1 cellular context compared by ENCODE assay signal in the genomic region with DNA sequence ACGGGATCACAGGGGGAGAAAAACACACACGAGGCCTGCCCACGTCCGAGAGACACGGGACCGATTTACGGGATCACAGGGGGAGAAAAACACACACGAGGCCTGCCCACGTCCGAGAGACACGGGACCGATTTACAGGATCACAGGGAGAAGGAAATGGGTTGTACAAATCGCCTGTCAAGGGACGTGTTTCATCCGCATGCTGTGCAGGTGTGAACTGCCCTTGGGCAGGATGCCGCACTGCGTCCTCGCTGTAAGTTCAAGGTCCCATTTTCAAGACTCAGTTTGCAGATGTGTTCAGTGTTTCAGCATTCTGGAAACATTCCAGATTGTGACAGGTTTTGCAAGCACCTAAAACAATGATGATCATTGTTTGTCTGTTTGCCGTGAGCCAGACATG.
A peak's percentile ranks its signal among the peaks of the same experiment; 100 is the strongest.
TF ChIP-seq lines count a peak whose summit lies in the region.

No MANE protein-coding gene starts in this region.

TF ChIP-seq in HepG2, 621 proteins besides CTCF, POLR2A, EP300 and RAD21 (continued from another document and continues in another):
- TF ChIP-seq, protein P1, sequence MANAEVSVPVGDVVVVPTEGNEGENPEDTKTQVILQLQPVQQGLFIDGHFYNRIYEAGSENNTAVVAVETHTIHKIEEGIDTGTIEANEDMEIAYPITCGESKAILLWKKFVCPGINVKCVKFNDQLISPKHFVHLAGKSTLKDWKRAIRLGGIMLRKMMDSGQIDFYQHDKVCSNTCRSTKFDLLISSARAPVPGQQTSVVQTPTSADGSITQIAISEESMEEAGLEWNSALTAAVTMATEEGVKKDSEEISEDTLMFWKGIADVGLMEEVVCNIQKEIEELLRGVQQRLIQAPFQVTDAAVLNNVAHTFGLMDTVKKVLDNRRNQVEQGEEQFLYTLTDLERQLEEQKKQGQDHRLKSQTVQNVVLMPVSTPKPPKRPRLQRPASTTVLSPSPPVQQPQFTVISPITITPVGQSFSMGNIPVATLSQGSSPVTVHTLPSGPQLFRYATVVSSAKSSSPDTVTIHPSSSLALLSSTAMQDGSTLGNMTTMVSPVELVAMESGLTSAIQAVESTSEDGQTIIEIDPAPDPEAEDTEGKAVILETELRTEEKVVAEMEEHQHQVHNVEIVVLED (CRISPR knock-in tag; IDR thresholded peaks at IDR 0.05; ENCODE audit: borderline replicate concordance) = no peak
- no peak for TF ChIP-seq ZFY (CRISPR knock-in tag; IDR thresholded peaks at IDR 0.05)
- TF ChIP-seq SNRNP70 (IDR thresholded peaks at IDR 0.05; ENCODE audit: low read depth, low read length) = no peak
- TF ChIP-seq, protein P2, sequence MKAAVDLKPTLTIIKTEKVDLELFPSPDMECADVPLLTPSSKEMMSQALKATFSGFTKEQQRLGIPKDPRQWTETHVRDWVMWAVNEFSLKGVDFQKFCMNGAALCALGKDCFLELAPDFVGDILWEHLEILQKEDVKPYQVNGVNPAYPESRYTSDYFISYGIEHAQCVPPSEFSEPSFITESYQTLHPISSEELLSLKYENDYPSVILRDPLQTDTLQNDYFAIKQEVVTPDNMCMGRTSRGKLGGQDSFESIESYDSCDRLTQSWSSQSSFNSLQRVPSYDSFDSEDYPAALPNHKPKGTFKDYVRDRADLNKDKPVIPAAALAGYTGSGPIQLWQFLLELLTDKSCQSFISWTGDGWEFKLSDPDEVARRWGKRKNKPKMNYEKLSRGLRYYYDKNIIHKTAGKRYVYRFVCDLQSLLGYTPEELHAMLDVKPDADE (CRISPR knock-in tag; IDR thresholded peaks at IDR 0.05) = no peak
- TF ChIP-seq ZMAT3 (CRISPR knock-in tag; conservative IDR thresholded peaks at IDR 0.05) = no peak
- 0 out of 2 replicates have a peak, but pooled peaks have one; percentile 28 for TF ChIP-seq MIXL1 (CRISPR knock-in tag; IDR thresholded peaks at IDR 0.05)
- TF ChIP-seq ZNF101 (CRISPR knock-in tag; IDR thresholded peaks at IDR 0.05; ENCODE audit: borderline replicate concordance, low read depth) = no peak
- no peak for TF ChIP-seq RFXAP (CRISPR knock-in tag; IDR thresholded peaks at IDR 0.05; ENCODE audit: borderline replicate concordance)
- no peak; the same call in 1 of the 2 replicates for TF ChIP-seq ZNF709 (CRISPR knock-in tag; IDR thresholded peaks at IDR 0.05)
- no peak for TF ChIP-seq YEATS2 (CRISPR knock-in tag; IDR thresholded peaks at IDR 0.05; ENCODE audit: borderline replicate concordance)
- TF ChIP-seq ZNF333 (CRISPR knock-in tag; IDR thresholded peaks at IDR 0.05; ENCODE audit: borderline replicate concordance) = no peak
- TF ChIP-seq DMAP1 (CRISPR knock-in tag; IDR thresholded peaks at IDR 0.05) = no peak
- TF ChIP-seq, protein P3, sequence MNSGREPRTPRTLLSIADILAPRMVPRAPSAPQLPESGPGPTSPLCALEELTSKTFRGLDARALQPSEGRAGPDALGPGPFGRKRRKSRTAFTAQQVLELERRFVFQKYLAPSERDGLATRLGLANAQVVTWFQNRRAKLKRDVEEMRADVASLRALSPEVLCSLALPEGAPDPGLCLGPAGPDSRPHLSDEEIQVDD (CRISPR knock-in tag; IDR thresholded peaks at IDR 0.05; ENCODE audit: borderline replicate concordance) = no peak
- TF ChIP-seq HOXA3 (CRISPR knock-in tag; IDR thresholded peaks at IDR 0.05) = peak; percentile 15; the same call in 1 of the 2 replicates
- TF ChIP-seq, protein P4, sequence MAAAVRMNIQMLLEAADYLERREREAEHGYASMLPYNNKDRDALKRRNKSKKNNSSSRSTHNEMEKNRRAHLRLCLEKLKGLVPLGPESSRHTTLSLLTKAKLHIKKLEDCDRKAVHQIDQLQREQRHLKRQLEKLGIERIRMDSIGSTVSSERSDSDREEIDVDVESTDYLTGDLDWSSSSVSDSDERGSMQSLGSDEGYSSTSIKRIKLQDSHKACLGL (CRISPR knock-in tag; IDR thresholded peaks at IDR 0.05) = 0 out of 2 replicates have a peak, but pooled peaks have one; percentile 51
- TF ChIP-seq, protein P5, sequence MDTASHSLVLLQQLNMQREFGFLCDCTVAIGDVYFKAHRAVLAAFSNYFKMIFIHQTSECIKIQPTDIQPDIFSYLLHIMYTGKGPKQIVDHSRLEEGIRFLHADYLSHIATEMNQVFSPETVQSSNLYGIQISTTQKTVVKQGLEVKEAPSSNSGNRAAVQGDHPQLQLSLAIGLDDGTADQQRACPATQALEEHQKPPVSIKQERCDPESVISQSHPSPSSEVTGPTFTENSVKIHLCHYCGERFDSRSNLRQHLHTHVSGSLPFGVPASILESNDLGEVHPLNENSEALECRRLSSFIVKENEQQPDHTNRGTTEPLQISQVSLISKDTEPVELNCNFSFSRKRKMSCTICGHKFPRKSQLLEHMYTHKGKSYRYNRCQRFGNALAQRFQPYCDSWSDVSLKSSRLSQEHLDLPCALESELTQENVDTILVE (CRISPR knock-in tag; IDR thresholded peaks at IDR 0.05) = peak; percentile 41; the same call in 1 of the 2 replicates
- TF ChIP-seq, protein P6, sequence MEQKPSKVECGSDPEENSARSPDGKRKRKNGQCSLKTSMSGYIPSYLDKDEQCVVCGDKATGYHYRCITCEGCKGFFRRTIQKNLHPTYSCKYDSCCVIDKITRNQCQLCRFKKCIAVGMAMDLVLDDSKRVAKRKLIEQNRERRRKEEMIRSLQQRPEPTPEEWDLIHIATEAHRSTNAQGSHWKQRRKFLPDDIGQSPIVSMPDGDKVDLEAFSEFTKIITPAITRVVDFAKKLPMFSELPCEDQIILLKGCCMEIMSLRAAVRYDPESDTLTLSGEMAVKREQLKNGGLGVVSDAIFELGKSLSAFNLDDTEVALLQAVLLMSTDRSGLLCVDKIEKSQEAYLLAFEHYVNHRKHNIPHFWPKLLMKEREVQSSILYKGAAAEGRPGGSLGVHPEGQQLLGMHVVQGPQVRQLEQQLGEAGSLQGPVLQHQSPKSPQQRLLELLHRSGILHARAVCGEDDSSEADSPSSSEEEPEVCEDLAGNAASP (CRISPR knock-in tag; IDR thresholded peaks at IDR 0.05; ENCODE audit: borderline replicate concordance) = peak; percentile 98
- TF ChIP-seq ZNF678 (CRISPR knock-in tag; IDR thresholded peaks at IDR 0.05) = no peak
- no peak for TF ChIP-seq ZEB1 (IDR thresholded peaks at IDR 0.05; ENCODE audit: insufficient replicate concordance, low read depth)
- no peak for TF ChIP-seq XRCC5 (optimal IDR thresholded peaks at IDR 0.05; ENCODE audit: low read length)
- TF ChIP-seq ZFP82 (CRISPR knock-in tag; IDR thresholded peaks at IDR 0.05; ENCODE audit: borderline replicate concordance) = peak; percentile 35; the same call in 1 of the 2 replicates
- TF ChIP-seq, protein P7, sequence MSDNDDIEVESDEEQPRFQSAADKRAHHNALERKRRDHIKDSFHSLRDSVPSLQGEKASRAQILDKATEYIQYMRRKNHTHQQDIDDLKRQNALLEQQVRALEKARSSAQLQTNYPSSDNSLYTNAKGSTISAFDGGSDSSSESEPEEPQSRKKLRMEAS (IDR thresholded peaks at IDR 0.05) = peak; percentile 89
- TF ChIP-seq, protein P8, sequence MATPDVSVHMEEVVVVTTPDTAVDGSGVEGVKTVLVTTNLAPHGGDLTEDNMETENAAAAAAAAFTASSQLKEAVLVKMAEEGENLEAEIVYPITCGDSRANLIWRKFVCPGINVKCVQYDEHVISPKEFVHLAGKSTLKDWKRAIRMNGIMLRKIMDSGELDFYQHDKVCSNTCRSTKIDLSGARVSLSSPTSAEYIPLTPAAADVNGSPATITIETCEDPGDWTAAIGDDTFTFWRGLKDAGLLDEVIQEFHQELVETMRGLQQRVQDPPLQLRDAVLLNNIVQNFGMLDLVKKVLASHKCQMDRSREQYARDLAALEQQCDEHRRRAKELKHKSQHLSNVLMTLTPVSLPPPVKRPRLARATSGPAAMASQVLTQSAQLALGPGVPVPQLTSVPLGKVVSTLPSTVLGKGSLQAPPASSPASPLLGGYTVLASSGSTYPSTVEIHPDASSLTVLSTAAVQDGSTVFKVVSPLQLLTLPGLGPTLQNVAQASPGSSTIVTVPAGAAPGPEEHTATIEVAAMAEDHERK (CRISPR knock-in tag; IDR thresholded peaks at IDR 0.05; ENCODE audit: low read depth) = no peak
- no peak for TF ChIP-seq CC2D1A (CRISPR knock-in tag; IDR thresholded peaks at IDR 0.05)
- TF ChIP-seq NR2F2 (IDR thresholded peaks at IDR 0.05; ENCODE audit: borderline replicate concordance, low read depth) = no peak
- TF ChIP-seq, protein P9, sequence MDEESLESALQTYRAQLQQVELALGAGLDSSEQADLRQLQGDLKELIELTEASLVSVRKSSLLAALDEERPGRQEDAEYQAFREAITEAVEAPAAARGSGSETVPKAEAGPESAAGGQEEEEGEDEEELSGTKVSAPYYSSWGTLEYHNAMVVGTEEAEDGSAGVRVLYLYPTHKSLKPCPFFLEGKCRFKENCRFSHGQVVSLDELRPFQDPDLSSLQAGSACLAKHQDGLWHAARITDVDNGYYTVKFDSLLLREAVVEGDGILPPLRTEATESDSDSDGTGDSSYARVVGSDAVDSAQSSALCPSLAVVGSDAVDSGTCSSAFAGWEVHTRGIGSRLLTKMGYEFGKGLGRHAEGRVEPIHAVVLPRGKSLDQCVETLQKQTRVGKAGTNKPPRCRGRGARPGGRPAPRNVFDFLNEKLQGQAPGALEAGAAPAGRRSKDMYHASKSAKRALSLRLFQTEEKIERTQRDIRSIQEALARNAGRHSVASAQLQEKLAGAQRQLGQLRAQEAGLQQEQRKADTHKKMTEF (CRISPR knock-in tag; IDR thresholded peaks at IDR 0.05) = peak; percentile 68; the same call in 1 of the 2 replicates
- TF ChIP-seq, protein P10, sequence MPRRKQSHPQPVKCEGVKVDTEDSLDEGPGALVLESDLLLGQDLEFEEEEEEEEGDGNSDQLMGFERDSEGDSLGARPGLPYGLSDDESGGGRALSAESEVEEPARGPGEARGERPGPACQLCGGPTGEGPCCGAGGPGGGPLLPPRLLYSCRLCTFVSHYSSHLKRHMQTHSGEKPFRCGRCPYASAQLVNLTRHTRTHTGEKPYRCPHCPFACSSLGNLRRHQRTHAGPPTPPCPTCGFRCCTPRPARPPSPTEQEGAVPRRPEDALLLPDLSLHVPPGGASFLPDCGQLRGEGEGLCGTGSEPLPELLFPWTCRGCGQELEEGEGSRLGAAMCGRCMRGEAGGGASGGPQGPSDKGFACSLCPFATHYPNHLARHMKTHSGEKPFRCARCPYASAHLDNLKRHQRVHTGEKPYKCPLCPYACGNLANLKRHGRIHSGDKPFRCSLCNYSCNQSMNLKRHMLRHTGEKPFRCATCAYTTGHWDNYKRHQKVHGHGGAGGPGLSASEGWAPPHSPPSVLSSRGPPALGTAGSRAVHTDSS (CRISPR knock-in tag; conservative IDR thresholded peaks at IDR 0.05) = no peak
- no peak for TF ChIP-seq HOXD1 (CRISPR knock-in tag; IDR thresholded peaks at IDR 0.05)
- TF ChIP-seq ZSCAN12 (CRISPR knock-in tag; IDR thresholded peaks at IDR 0.05) = no peak
- no peak for TF ChIP-seq ZNF337 (CRISPR knock-in tag; IDR thresholded peaks at IDR 0.05; ENCODE audit: borderline replicate concordance, low read depth)
- no peak for TF ChIP-seq MEF2D (CRISPR knock-in tag; IDR thresholded peaks at IDR 0.05)
- TF ChIP-seq ZNF878 (CRISPR knock-in tag; IDR thresholded peaks at IDR 0.05) = 0 out of 2 replicates have a peak, but pooled peaks have one; percentile 47
- TF ChIP-seq RXRB (CRISPR knock-in tag; IDR thresholded peaks at IDR 0.05; ENCODE audit: borderline replicate concordance) = peak; percentile 89
- no peak for TF ChIP-seq AGO1 (IDR thresholded peaks at IDR 0.05; ENCODE audit: low read depth, low read length, poor library complexity, severe bottlenecking)
- TF ChIP-seq ZNF343 (CRISPR knock-in tag; IDR thresholded peaks at IDR 0.05) = no peak
- TF ChIP-seq, protein P11, sequence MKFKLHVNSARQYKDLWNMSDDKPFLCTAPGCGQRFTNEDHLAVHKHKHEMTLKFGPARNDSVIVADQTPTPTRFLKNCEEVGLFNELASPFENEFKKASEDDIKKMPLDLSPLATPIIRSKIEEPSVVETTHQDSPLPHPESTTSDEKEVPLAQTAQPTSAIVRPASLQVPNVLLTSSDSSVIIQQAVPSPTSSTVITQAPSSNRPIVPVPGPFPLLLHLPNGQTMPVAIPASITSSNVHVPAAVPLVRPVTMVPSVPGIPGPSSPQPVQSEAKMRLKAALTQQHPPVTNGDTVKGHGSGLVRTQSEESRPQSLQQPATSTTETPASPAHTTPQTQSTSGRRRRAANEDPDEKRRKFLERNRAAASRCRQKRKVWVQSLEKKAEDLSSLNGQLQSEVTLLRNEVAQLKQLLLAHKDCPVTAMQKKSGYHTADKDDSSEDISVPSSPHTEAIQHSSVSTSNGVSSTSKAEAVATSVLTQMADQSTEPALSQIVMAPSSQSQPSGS (CRISPR knock-in tag; IDR thresholded peaks at IDR 0.05) = no peak
- peak; percentile 39; the same call in 1 of the 2 replicates for TF ChIP-seq HDAC2 (CRISPR knock-in tag; IDR thresholded peaks at IDR 0.05)
- TF ChIP-seq, protein P12, sequence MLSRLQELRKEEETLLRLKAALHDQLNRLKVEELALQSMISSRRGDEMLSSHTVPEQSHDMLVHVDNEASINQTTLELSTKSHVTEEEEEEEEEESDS (CRISPR knock-in tag; IDR thresholded peaks at IDR 0.05; ENCODE audit: borderline replicate concordance) = no peak
- TF ChIP-seq FOXP1 (IDR thresholded peaks at IDR 0.05) = no peak
- 0 out of 2 replicates have a peak, but pooled peaks have one; percentile 49 for TF ChIP-seq FOXP1 (CRISPR knock-in tag; IDR thresholded peaks at IDR 0.05)
- no peak for TF ChIP-seq ARNTL (CRISPR knock-in tag; IDR thresholded peaks at IDR 0.05)
- peak; percentile 56 for TF ChIP-seq CEBPG (CRISPR knock-in tag; IDR thresholded peaks at IDR 0.05)
- peak; percentile 78 for TF ChIP-seq CCDC6 (CRISPR knock-in tag; IDR thresholded peaks at IDR 0.05)
- TF ChIP-seq, protein P13, sequence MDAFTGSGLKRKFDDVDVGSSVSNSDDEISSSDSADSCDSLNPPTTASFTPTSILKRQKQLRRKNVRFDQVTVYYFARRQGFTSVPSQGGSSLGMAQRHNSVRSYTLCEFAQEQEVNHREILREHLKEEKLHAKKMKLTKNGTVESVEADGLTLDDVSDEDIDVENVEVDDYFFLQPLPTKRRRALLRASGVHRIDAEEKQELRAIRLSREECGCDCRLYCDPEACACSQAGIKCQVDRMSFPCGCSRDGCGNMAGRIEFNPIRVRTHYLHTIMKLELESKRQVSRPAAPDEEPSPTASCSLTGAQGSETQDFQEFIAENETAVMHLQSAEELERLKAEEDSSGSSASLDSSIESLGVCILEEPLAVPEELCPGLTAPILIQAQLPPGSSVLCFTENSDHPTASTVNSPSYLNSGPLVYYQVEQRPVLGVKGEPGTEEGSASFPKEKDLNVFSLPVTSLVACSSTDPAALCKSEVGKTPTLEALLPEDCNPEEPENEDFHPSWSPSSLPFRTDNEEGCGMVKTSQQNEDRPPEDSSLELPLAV (CRISPR knock-in tag; conservative IDR thresholded peaks at IDR 0.05; ENCODE audit: low read depth) = no peak
- TF ChIP-seq ZNF747 (CRISPR knock-in tag; IDR thresholded peaks at IDR 0.05; ENCODE audit: borderline replicate concordance) = no peak
- TF ChIP-seq SALL1 (CRISPR knock-in tag; IDR thresholded peaks at IDR 0.05) = peak; percentile 83
- peak; percentile 80; the same call in 1 of the 2 replicates for TF ChIP-seq KLF11 (CRISPR knock-in tag; IDR thresholded peaks at IDR 0.05)
